In the genomic region with DNA sequence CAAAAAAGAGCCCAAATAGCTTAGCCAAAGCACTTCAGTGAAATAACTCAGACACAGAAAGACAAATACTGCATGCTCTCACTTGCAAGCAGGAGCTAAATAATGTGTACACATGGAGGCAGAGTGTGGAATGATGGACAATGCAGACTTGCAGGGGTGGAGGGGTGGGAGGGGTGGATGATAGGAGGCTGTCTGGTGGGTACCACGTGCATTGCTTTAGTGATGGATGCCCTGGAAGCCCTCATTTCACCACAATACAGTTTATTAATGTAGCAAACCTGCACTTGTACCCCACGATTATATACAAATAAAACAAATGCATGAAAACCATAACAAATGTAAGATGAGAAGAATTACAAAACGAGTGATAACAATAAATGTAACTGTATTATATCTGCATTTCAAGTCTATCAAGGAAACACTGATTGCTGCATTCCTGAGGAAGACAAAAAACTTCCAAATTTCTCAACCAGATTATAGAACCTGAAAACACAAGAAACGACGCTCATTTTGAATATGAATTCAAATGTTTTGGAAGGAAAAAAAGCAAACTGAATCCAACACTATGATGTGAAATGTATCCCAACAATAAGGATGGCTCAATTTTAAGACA, we compare ENCODE assay signal across 22 cellular contexts.
DNase-seq lines count a peak whose midpoint lies in the region; ATAC-seq and TF ChIP-seq lines count a peak whose summit lies in the region.
"Had no signal": no experiment of that assay in that cellular context is flagged by ENCODE, and none has a peak within 500 bp of the region (broad histone marks: within the 10 kb centered on the region; RNA-seq: fewer than 3 reads in every experiment).

No MANE protein-coding gene starts in this region.

- H3K27me3 Mint-ChIP-seq in activated naive CD4-positive, alpha-beta T cell treated with anti-CD3 and anti-CD28 coated beads, Interleukin-2, amount 50 U/mL, for 24 hours = no peaks in the 10 kb centered on the region
- no peaks in the 10 kb centered on the region for H3K27me3 Mint-ChIP-seq in activated naive CD4-positive, alpha-beta T cell treated with anti-CD3 and anti-CD28 coated beads, Interleukin-2, amount 10 ng/mL, durations not matched to agents 7 days and 5 days
- H3K27me3 Mint-ChIP-seq in type B pancreatic cell = no peaks in the 10 kb centered on the region
- H3K27me3 Mint-ChIP-seq: B cell, IgD-negative memory B cell had no signal

- no peaks in the 10 kb centered on the region for H3K36me3 ChIP-seq in right atrium auricular region

- no peak for DNase-seq in activated naive CD4-positive, alpha-beta T cell treated with anti-CD3 and anti-CD28 coated beads, Interleukin-2, amount 10 ng/mL, durations not matched to agents 7 days and 5 days
- DNase-seq in NCI-H2227 treated with DMSO at 0.1 percent for 48 hours (lab: John Stamatoyannopoulos, UW) (peak; percentile 41), left lobe of liver (ENCODE audit: low spot score) (no peak), type B pancreatic cell (ENCODE audit: extremely low spot score, unreplicated experiment) (no peak), DMS53 treated with DMSO at 0.1 percent for 48 hours (lab: John Stamatoyannopoulos, UW; ENCODE audit: unreplicated experiment) (no peak), right atrium auricular region (ENCODE audit: low spot score) (no peak)
- DNase-seq: DMS53, GM23248, Karpas-422, NCI-H1436 treated with DMSO at 0.1 percent for 48 hours, NCI-H1930, NCI-H2171, NCI-H446 treated with DMSO at 0.1 percent for 48 hours, NCI-H526 treated with DMSO at 0.1 percent for 48 hours, SIG-M5 had no signal

- H3K4me3 Mint-ChIP-seq in activated naive CD4-positive, alpha-beta T cell treated with anti-CD3 and anti-CD28 coated beads, Interleukin-2, amount 50 U/mL, for 24 hours = no peak overlapping the region
- no peak overlapping the region for H3K4me3 Mint-ChIP-seq in activated naive CD4-positive, alpha-beta T cell treated with anti-CD3 and anti-CD28 coated beads, Interleukin-2, amount 10 ng/mL, durations not matched to agents 7 days and 5 days
- H3K4me3 Mint-ChIP-seq in type B pancreatic cell = no peak overlapping the region
- H3K4me3 Mint-ChIP-seq: B cell had no signal

- H3K27me3 ChIP-seq in right atrium auricular region = no peaks in the 10 kb centered on the region

- H3K9me3 ChIP-seq in right atrium auricular region = no peaks in the 10 kb centered on the region

- no peaks in the 10 kb centered on the region for H3K9me3 Mint-ChIP-seq in activated naive CD4-positive, alpha-beta T cell treated with anti-CD3 and anti-CD28 coated beads, Interleukin-2, amount 50 U/mL, for 24 hours
- no peaks in the 10 kb centered on the region for H3K9me3 Mint-ChIP-seq in activated naive CD4-positive, alpha-beta T cell treated with anti-CD3 and anti-CD28 coated beads, Interleukin-2, amount 10 ng/mL, durations not matched to agents 7 days and 5 days
- no peaks in the 10 kb centered on the region for H3K9me3 Mint-ChIP-seq in type B pancreatic cell
- H3K9me3 Mint-ChIP-seq: IgD-negative memory B cell had no signal

- no peaks in the 10 kb centered on the region for H3K36me3 Mint-ChIP-seq in activated naive CD4-positive, alpha-beta T cell treated with anti-CD3 and anti-CD28 coated beads, Interleukin-2, amount 50 U/mL, for 24 hours
- no peaks in the 10 kb centered on the region for H3K36me3 Mint-ChIP-seq in activated naive CD4-positive, alpha-beta T cell treated with anti-CD3 and anti-CD28 coated beads, Interleukin-2, amount 10 ng/mL, durations not matched to agents 7 days and 5 days
- H3K36me3 Mint-ChIP-seq in type B pancreatic cell = peaks cover 5% of the 10 kb centered on the region

- H3K4me1 Mint-ChIP-seq in activated naive CD4-positive, alpha-beta T cell treated with anti-CD3 and anti-CD28 coated beads, Interleukin-2, amount 50 U/mL, for 24 hours = peaks cover 79% of the 10 kb centered on the region
- H3K4me1 Mint-ChIP-seq in activated naive CD4-positive, alpha-beta T cell treated with anti-CD3 and anti-CD28 coated beads, Interleukin-2, amount 10 ng/mL, durations not matched to agents 7 days and 5 days = peaks cover 14% of the 10 kb centered on the region
- H3K4me1 Mint-ChIP-seq in type B pancreatic cell (ENCODE audit: unreplicated experiment) = peaks cover 22% of the 10 kb centered on the region

- ATAC-seq in left lobe of liver (peak; percentile 30), HG02642 (IDR thresholded peaks at IDR 0.05; ENCODE audit: poor library complexity, unreplicated experiment) (no peak)
- ATAC-seq: HCT116, SK-N-SH treated with all-trans-retinoic acid at 6 μM for 48 hours had no signal

- H3K4me3 ChIP-seq in right atrium auricular region = no peak overlapping the region
- H3K4me3 ChIP-seq: GM23248 had no signal

- TF ChIP-seq CTCF in type B pancreatic cell (conservative IDR thresholded peaks at IDR 0.05) (no peak), right atrium auricular region (IDR thresholded peaks at IDR 0.05) (no peak)

- CTCF ChIA-PET in activated naive CD4-positive, alpha-beta T cell treated with anti-CD3 and anti-CD28 coated beads, Interleukin-2, amount 10 ng/mL, durations not matched to agents 7 days and 5 days (lab: Charles Lee) = no interaction called here

- H3K4me1 ChIP-seq in right atrium auricular region = peaks cover 0 to 7% of the 10 kb centered on the region in 2 donors

- no peak overlapping the region for H3K27ac ChIP-seq in right atrium auricular region
- H3K27ac ChIP-seq: GM23248, RWPE1 had no signal

- H3K27ac Mint-ChIP-seq in activated naive CD4-positive, alpha-beta T cell treated with anti-CD3 and anti-CD28 coated beads, Interleukin-2, amount 50 U/mL, for 24 hours = peak overlapping the region; percentile 23
- H3K27ac Mint-ChIP-seq in activated naive CD4-positive, alpha-beta T cell treated with anti-CD3 and anti-CD28 coated beads, Interleukin-2, amount 10 ng/mL, durations not matched to agents 7 days and 5 days = no peak overlapping the region
- peak overlapping the region; percentile 54 for H3K27ac Mint-ChIP-seq in type B pancreatic cell
- H3K27ac Mint-ChIP-seq: IgD-negative memory B cell had no signal
